ENCODE assay signal across 10 cellular contexts in genomic region chr6:5626727-5627426, GRCh38.
A peak's percentile ranks its signal among the peaks of the same experiment; 100 is the strongest.
DNase-seq lines count a peak whose midpoint lies in the region; ATAC-seq and TF ChIP-seq lines count a peak whose summit lies in the region.
"Had no signal": no experiment of that assay in that cellular context is flagged by ENCODE, and none has a peak within 500 bp of the region (broad histone marks: within the 10 kb centered on the region; RNA-seq: fewer than 3 reads in every experiment).

No MANE protein-coding gene starts in this region.

- H3K27ac Mint-ChIP-seq in H9 = 0 out of 7 replicates have a peak overlapping the region, but pooled peaks of 2 of the 3 experiments have one; percentile 19 to 38
- H3K27ac Mint-ChIP-seq in naive thymus-derived CD4-positive, alpha-beta T cell = peak overlapping the region; percentile 45 to 95 (median 85)

- no peaks in the 10 kb centered on the region for H3K23me2 ChIP-seq in H9 (ENCODE audit: insufficient read length, low read depth, low read length, poor library complexity, severe bottlenecking)

- no peaks in the 10 kb centered on the region for H3K36me3 Mint-ChIP-seq in H9 (ENCODE audit: insufficient read depth in 1 of 3, low read depth in 3 of 3)
- H3K36me3 Mint-ChIP-seq in naive thymus-derived CD4-positive, alpha-beta T cell = peaks cover 0 to 34% (median 11%) of the 10 kb centered on the region in 5 donors

- H4K91ac ChIP-seq in H9 (ENCODE audit: insufficient read length, low read depth, low read length) = no peak overlapping the region

- H2BK15ac ChIP-seq in H9 (ENCODE audit: low read depth, low read length) = no peak overlapping the region

- no peak overlapping the region for H2AK5ac ChIP-seq in H9 (ENCODE audit: insufficient read length, low read length)

- CTCF ChIA-PET in naive thymus-derived CD4-positive, alpha-beta T cell (lab: Charles Lee) = interaction anchor here (0.6 kb wide), 2 partner anchors 54 to 439 kb away, joined by 3 read pairs; no protein-coding TSS in a partner anchor
- CTCF ChIA-PET in PC-3 (lab: Charles Lee) = no interaction called here

- H3K27me3 ChIP-seq in H9 (ENCODE audit: insufficient read depth, low read length) = no peaks in the 10 kb centered on the region
- H3K27me3 ChIP-seq in naive thymus-derived CD4-positive, alpha-beta T cell (ENCODE audit: control insufficient read depth in 2 of 2, insufficient read depth in 2 of 2, low read length in 2 of 2) = no peaks in the 10 kb centered on the region
- H3K27me3 ChIP-seq in right lobe of liver = no peaks in the 10 kb centered on the region
- H3K27me3 ChIP-seq in PC-3 (ENCODE audit: low read length) = no peaks in the 10 kb centered on the region

- peak; percentile 22 for DNase-seq in NOMO-1 treated with DMSO at 0.1 percent for 48 hours (lab: John Stamatoyannopoulos, UW; ENCODE audit: unreplicated experiment)
- no peak for DNase-seq in NOMO-1 treated with dmso at 0.1 percent for 144 hours (lab: John Stamatoyannopoulos, UW; ENCODE audit: unreplicated experiment)
- DNase-seq in H9 = no peak
- DNase-seq in Jurkat, Clone E6-1 (ENCODE audit: low read depth, low spot score) = peak; percentile 31
- DNase-seq in naive thymus-derived CD4-positive, alpha-beta T cell = peak in 6 of 9 donors; percentile 16 to 47 (median 34)
- DNase-seq in right lobe of liver = no peak
- DNase-seq in PC-3 = no peak
- no peak for DNase-seq in central memory CD4-positive, alpha-beta T cell
- DNase-seq: NCI-H2029, WERI-Rb-1 had no signal

- WGBS in H9 (ENCODE audit: extremely low coverage, insufficient read length, low lambda C conversion rate) = no CpG with 5 or more reads among the region's 7 CpGs
- WGBS in right lobe of liver (ENCODE audit: insufficient coverage, low coverage, low lambda C conversion rate, missing lambda C conversion rate) = 84% methylated on average over 7 of the region's 7 CpGs

- H3K4me2 ChIP-seq in H9 (ENCODE audit: insufficient read depth, insufficient read length, low read length) = no peak overlapping the region
- H3K4me2 ChIP-seq in PC-3 (ENCODE audit: low read length) = no peak overlapping the region

- peak; percentile 71 for ATAC-seq in naive thymus-derived CD4-positive, alpha-beta T cell
- ATAC-seq in right lobe of liver (no peak), PC-3 (no peak)

- H3K79me2 ChIP-seq in H9 (ENCODE audit: insufficient read depth, low read length) (no peaks in the 10 kb centered on the region), PC-3 (ENCODE audit: low read length) (no peaks in the 10 kb centered on the region)

- H3T11ph ChIP-seq in H9 (ENCODE audit: low read length) = no peak overlapping the region

- no peak overlapping the region for H2BK12ac ChIP-seq in H9 (ENCODE audit: insufficient read length, low read depth, low read length)

- no peaks in the 10 kb centered on the region for H4K20me1 ChIP-seq in H9 (ENCODE audit: control insufficient read depth, insufficient read depth, insufficient read length)
- H4K20me1 ChIP-seq in PC-3 (ENCODE audit: low read length) = no peaks in the 10 kb centered on the region

- H3K23ac ChIP-seq in H9 (ENCODE audit: insufficient read length, low read depth, low read length) = no peak overlapping the region

- H3K27ac ChIP-seq in H9 (ENCODE audit: insufficient read length, low read depth, low read length) = no peak overlapping the region
- H3K27ac ChIP-seq in naive thymus-derived CD4-positive, alpha-beta T cell (ENCODE audit: low read depth, low read length) = peak overlapping the region; percentile 52
- no peak overlapping the region for H3K27ac ChIP-seq in right lobe of liver
- H3K27ac ChIP-seq in PC-3 (ENCODE audit: low read length) = no peak overlapping the region
- H3K27ac ChIP-seq: WERI-Rb-1 had no signal

- no peak overlapping the region for H2BK5ac ChIP-seq in H9 (ENCODE audit: insufficient read length, low read length)

- H3K4me3 ChIP-seq in Jurkat, Clone E6-1 (ENCODE audit: low read length) = no peak overlapping the region
- peak overlapping the region; percentile 38 for H3K4me3 ChIP-seq in naive thymus-derived CD4-positive, alpha-beta T cell (ENCODE audit: low read length)
- H3K4me3 ChIP-seq in right lobe of liver (no peak overlapping the region), PC-3 (ENCODE audit: low read length) (no peak overlapping the region)

- H3K36me3 ChIP-seq in naive thymus-derived CD4-positive, alpha-beta T cell (ENCODE audit: control insufficient read depth in 2 of 3, insufficient read depth in 3 of 3, low read length in 3 of 3) = no peaks in the 10 kb centered on the region
- H3K36me3 ChIP-seq in right lobe of liver (no peaks in the 10 kb centered on the region), PC-3 (ENCODE audit: low read depth, low read length) (no peaks in the 10 kb centered on the region)
- H3K36me3 ChIP-seq: WERI-Rb-1 had no signal

- no peak overlapping the region for H4K5ac ChIP-seq in H9 (ENCODE audit: insufficient read length, low read depth, low read length)

- H3K4me3 Mint-ChIP-seq in H9 = no peak overlapping the region
- peak overlapping the region in 9 of 10 donors; percentile 56 to 78 (median 70) for H3K4me3 Mint-ChIP-seq in naive thymus-derived CD4-positive, alpha-beta T cell

- no peak overlapping the region for H3K4ac ChIP-seq in H9 (ENCODE audit: low read depth, low read length)

- intact Hi-C loops in naive thymus-derived CD4-positive, alpha-beta T cell (cut with micrococcal nuclease) = loop anchor here (1.0 to 5.0 kb wide), 2 partner anchors 38 to 355 kb away; no protein-coding TSS in a partner anchor
- intact Hi-C loops in right lobe of liver (cut with DNase I) (no loop called here), PC-3 (cut with micrococcal nuclease) (no loop called here)

- no peaks in the 10 kb centered on the region for H3K27me3 Mint-ChIP-seq in H9 (ENCODE audit: low read depth)
- H3K27me3 Mint-ChIP-seq in naive thymus-derived CD4-positive, alpha-beta T cell = peaks cover 0 to 4% (median 0%) of the 10 kb centered on the region in 5 donors

- H2AFZ ChIP-seq in H9 (ENCODE audit: low read length) (no peak overlapping the region), PC-3 (ENCODE audit: low read length) (no peak overlapping the region)

- no peak overlapping the region for H2BK120ac ChIP-seq in H9 (ENCODE audit: low read depth, low read length, poor library complexity, severe bottlenecking)

- no peaks in the 10 kb centered on the region for H3K9me3 ChIP-seq in H9 (ENCODE audit: control insufficient read depth, low read depth, low read length)
- no peaks in the 10 kb centered on the region for H3K9me3 ChIP-seq in naive thymus-derived CD4-positive, alpha-beta T cell (ENCODE audit: control insufficient read depth in 2 of 3, low read length in 3 of 3)
- H3K9me3 ChIP-seq in right lobe of liver = no peaks in the 10 kb centered on the region
- H3K9me3 ChIP-seq in PC-3 (ENCODE audit: low read length) = no peaks in the 10 kb centered on the region

- no peak overlapping the region for H3K18ac ChIP-seq in H9 (ENCODE audit: insufficient read length, low read depth, low read length)

- TF ChIP-seq CTCF in H9 (conservative IDR thresholded peaks at IDR 0.05) (no peak), right lobe of liver (IDR thresholded peaks at IDR 0.05) (no peak), PC-3 (conservative IDR thresholded peaks at IDR 0.05; ENCODE audit: low read depth, low read length) (no peak)

- H3K4me1 Mint-ChIP-seq in H9 = peaks cover 14 to 15% of the 10 kb centered on the region in 2 experiments
- H3K4me1 Mint-ChIP-seq in naive thymus-derived CD4-positive, alpha-beta T cell = peaks cover 23 to 61% (median 52%) of the 10 kb centered on the region in 7 donors

- TF ChIP-seq POLR2A in right lobe of liver (IDR thresholded peaks at IDR 0.05) = no peak

- no peaks in the 10 kb centered on the region for H3K4me1 ChIP-seq in H9 (ENCODE audit: insufficient read depth, low read length)
- peaks cover 9 to 26% of the 10 kb centered on the region in 2 donors for H3K4me1 ChIP-seq in naive thymus-derived CD4-positive, alpha-beta T cell (ENCODE audit: control insufficient read depth in 2 of 2, insufficient read depth in 2 of 2, low read length in 2 of 2)
- H3K4me1 ChIP-seq in right lobe of liver = no peaks in the 10 kb centered on the region
- no peaks in the 10 kb centered on the region for H3K4me1 ChIP-seq in PC-3 (ENCODE audit: insufficient read depth, low read length)

- POLR2A ChIA-PET in naive thymus-derived CD4-positive, alpha-beta T cell (lab: Charles Lee) = interaction anchor here (0.6 kb wide), 1 partner anchor 47 kb away, joined by 3 read pairs; no protein-coding TSS in a partner anchor
- POLR2A ChIA-PET in PC-3 (lab: Charles Lee; ENCODE audit: unreplicated experiment) = no interaction called here

- H4K8ac ChIP-seq in H9 (replicated peaks; ENCODE audit: insufficient read length, low read depth, low read length) = no peak overlapping the region

- no peak overlapping the region for H3K56ac ChIP-seq in H9 (ENCODE audit: insufficient read length, low read depth, low read length)

- no peaks in the 10 kb centered on the region for H3K9me3 Mint-ChIP-seq in H9
- H3K9me3 Mint-ChIP-seq in naive thymus-derived CD4-positive, alpha-beta T cell = no peaks in the 10 kb centered on the region

- no peaks in the 10 kb centered on the region for H3K79me1 ChIP-seq in H9 (ENCODE audit: insufficient read depth, low read depth, low read length, poor library complexity, severe bottlenecking)

- no peak overlapping the region for H3K14ac ChIP-seq in H9 (ENCODE audit: insufficient read depth, low read length)

- H3F3A ChIP-seq in PC-3 (ENCODE audit: low read length, unreplicated experiment) = no peaks in the 10 kb centered on the region

- H2BK20ac ChIP-seq in H9 (ENCODE audit: low read depth, low read length, poor library complexity, severe bottlenecking) = no peak overlapping the region

- BruUV-seq in PC-3 (replicated peaks; lab: Mats Ljungman, UMichigan) = no TSS peak

- H3K9me2 ChIP-seq in PC-3 (replicated peaks; ENCODE audit: low read length) = no peaks in the 10 kb centered on the region

- H3K9ac ChIP-seq in H9 (ENCODE audit: extremely low read depth, insufficient read length, low read length) (no peak overlapping the region), PC-3 (ENCODE audit: low read length) (no peak overlapping the region)

Comparison
In these comparisons a context has a peak if more than half of its experiments do, and no peak if none do; other contexts are left out.
1. DNase-seq: peak in NOMO-1 treated with DMSO at 0.1 percent for 48 hours (single experiment), Jurkat, Clone E6-1 (single experiment) and naive thymus-derived CD4-positive, alpha-beta T cell (6 of 9); none in NOMO-1 treated with dmso at 0.1 percent for 144 hours (single experiment), H9 (single experiment), right lobe of liver (0 of 3), PC-3 (single experiment) and central memory CD4-positive, alpha-beta T cell (single experiment).
2. H3K4me3 Mint-ChIP-seq: peak in naive thymus-derived CD4-positive, alpha-beta T cell (9 of 10); none in H9 (0 of 2).
3. intact Hi-C loops: an anchor here in naive thymus-derived CD4-positive, alpha-beta T cell (1.0 to 5.0 kb wide); none called in right lobe of liver and PC-3.